In genomic region chr20:63009044-63009961, GRCh38 we compare ENCODE assay signal across 1 cellular context.
TF ChIP-seq lines count a peak whose summit lies in the region.

No MANE protein-coding gene starts in this region.

TF ChIP-seq in GM12878, 131 proteins besides CTCF, POLR2A, EP300 and RAD21 (continued from another document and continues in another):
- TF ChIP-seq, protein P1, sequence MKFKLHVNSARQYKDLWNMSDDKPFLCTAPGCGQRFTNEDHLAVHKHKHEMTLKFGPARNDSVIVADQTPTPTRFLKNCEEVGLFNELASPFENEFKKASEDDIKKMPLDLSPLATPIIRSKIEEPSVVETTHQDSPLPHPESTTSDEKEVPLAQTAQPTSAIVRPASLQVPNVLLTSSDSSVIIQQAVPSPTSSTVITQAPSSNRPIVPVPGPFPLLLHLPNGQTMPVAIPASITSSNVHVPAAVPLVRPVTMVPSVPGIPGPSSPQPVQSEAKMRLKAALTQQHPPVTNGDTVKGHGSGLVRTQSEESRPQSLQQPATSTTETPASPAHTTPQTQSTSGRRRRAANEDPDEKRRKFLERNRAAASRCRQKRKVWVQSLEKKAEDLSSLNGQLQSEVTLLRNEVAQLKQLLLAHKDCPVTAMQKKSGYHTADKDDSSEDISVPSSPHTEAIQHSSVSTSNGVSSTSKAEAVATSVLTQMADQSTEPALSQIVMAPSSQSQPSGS (IDR thresholded peaks at IDR 0.05; ENCODE audit: low read length): no peak
- TF ChIP-seq ZNF274 (IDR thresholded peaks at IDR 0.05; ENCODE audit: insufficient read depth, insufficient read length): no peak
- TF ChIP-seq E4F1 (IDR thresholded peaks at IDR 0.05; ENCODE audit: borderline replicate concordance, partially characterized antibody): no peak
- TF ChIP-seq, protein P2, sequence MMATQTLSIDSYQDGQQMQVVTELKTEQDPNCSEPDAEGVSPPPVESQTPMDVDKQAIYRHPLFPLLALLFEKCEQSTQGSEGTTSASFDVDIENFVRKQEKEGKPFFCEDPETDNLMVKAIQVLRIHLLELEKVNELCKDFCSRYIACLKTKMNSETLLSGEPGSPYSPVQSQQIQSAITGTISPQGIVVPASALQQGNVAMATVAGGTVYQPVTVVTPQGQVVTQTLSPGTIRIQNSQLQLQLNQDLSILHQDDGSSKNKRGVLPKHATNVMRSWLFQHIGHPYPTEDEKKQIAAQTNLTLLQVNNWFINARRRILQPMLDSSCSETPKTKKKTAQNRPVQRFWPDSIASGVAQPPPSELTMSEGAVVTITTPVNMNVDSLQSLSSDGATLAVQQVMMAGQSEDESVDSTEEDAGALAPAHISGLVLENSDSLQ (IDR thresholded peaks at IDR 0.05): no peak
- peak; percentile 49 for TF ChIP-seq KLF5 (IDR thresholded peaks at IDR 0.05; ENCODE audit: partially characterized antibody)
- no peak; the same call in 1 of the 2 replicates for TF ChIP-seq IRF4 (IDR thresholded peaks at IDR 0.05; ENCODE audit: low read depth, low read length)
- TF ChIP-seq ZNF24 (IDR thresholded peaks at IDR 0.05): 0 out of 2 replicates have a peak, but pooled peaks have one; percentile 57
- TF ChIP-seq MTA3 (IDR thresholded peaks at IDR 0.05; ENCODE audit: borderline replicate concordance, low read length): no peak
- TF ChIP-seq FOXM1 (IDR thresholded peaks at IDR 0.05; ENCODE audit: low read depth, low read length): peak; percentile 65
- TF ChIP-seq MEF2B (IDR thresholded peaks at IDR 0.05; ENCODE audit: partially characterized antibody, poor library complexity, severe bottlenecking): peak; percentile 99
- TF ChIP-seq, protein P3, sequence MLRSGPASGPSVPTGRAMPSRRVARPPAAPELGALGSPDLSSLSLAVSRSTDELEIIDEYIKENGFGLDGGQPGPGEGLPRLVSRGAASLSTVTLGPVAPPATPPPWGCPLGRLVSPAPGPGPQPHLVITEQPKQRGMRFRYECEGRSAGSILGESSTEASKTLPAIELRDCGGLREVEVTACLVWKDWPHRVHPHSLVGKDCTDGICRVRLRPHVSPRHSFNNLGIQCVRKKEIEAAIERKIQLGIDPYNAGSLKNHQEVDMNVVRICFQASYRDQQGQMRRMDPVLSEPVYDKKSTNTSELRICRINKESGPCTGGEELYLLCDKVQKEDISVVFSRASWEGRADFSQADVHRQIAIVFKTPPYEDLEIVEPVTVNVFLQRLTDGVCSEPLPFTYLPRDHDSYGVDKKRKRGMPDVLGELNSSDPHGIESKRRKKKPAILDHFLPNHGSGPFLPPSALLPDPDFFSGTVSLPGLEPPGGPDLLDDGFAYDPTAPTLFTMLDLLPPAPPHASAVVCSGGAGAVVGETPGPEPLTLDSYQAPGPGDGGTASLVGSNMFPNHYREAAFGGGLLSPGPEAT (IDR thresholded peaks at IDR 0.05; ENCODE audit: low read depth): no peak
- TF ChIP-seq CBX3 (IDR thresholded peaks at IDR 0.05; ENCODE audit: borderline replicate concordance, low read depth): no peak
- TF ChIP-seq NR2F1 (conservative IDR thresholded peaks at IDR 0.05): peak; percentile 84
- TF ChIP-seq HDAC6 (IDR thresholded peaks at IDR 0.05; ENCODE audit: unreplicated experiment): no peak
- no peak for TF ChIP-seq TARDBP (IDR thresholded peaks at IDR 0.05; ENCODE audit: borderline replicate concordance)
- TF ChIP-seq RFX5 (IDR thresholded peaks at IDR 0.05; ENCODE audit: low read depth, low read length): no peak
- peak; percentile 79; the same call in 1 of the 2 replicates for TF ChIP-seq NBN (IDR thresholded peaks at IDR 0.05)
- peak in 1 of 2 experiments; percentile 46; a peak in 2 of 4 replicates for TF ChIP-seq IKZF2 (IDR thresholded peaks at IDR 0.05)
- TF ChIP-seq SMARCA5 (IDR thresholded peaks at IDR 0.05): peak; percentile 89; the same call in 1 of the 2 replicates
- TF ChIP-seq, protein P4, sequence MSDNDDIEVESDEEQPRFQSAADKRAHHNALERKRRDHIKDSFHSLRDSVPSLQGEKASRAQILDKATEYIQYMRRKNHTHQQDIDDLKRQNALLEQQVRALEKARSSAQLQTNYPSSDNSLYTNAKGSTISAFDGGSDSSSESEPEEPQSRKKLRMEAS (IDR thresholded peaks at IDR 0.05; ENCODE audit: low read depth, low read length): peak; percentile 58; the same call in 1 of the 2 replicates
- TF ChIP-seq, protein P5, sequence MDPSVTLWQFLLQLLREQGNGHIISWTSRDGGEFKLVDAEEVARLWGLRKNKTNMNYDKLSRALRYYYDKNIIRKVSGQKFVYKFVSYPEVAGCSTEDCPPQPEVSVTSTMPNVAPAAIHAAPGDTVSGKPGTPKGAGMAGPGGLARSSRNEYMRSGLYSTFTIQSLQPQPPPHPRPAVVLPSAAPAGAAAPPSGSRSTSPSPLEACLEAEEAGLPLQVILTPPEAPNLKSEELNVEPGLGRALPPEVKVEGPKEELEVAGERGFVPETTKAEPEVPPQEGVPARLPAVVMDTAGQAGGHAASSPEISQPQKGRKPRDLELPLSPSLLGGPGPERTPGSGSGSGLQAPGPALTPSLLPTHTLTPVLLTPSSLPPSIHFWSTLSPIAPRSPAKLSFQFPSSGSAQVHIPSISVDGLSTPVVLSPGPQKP (IDR thresholded peaks at IDR 0.05; ENCODE audit: low read depth, low read length): 0 out of 2 replicates have a peak, but pooled peaks have one; percentile 51
- 0 out of 2 replicates have a peak, but pooled peaks have one; percentile 67 for TF ChIP-seq RB1 (IDR thresholded peaks at IDR 0.05; ENCODE audit: borderline replicate concordance)
- TF ChIP-seq REST (IDR thresholded peaks at IDR 0.05; ENCODE audit: low read depth, low read length): no peak
- TF ChIP-seq ESRRA (IDR thresholded peaks at IDR 0.05; ENCODE audit: low read length): no peak
- TF ChIP-seq EGR1 (IDR thresholded peaks at IDR 0.05; ENCODE audit: borderline replicate concordance in 1 of 2, low read depth in 2 of 2, low read length in 2 of 2): peak in 1 of 2 experiments; percentile 50; a peak in 2 of 3 replicates
- TF ChIP-seq ZBED1 (IDR thresholded peaks at IDR 0.05; ENCODE audit: borderline replicate concordance): no peak
- peak; percentile 76; the same call in 1 of the 2 replicates for TF ChIP-seq SIN3A (IDR thresholded peaks at IDR 0.05; ENCODE audit: low read depth, low read length)
- no peak for TF ChIP-seq NFYA (IDR thresholded peaks at IDR 0.05; ENCODE audit: borderline replicate concordance, low read depth, low read length)
- TF ChIP-seq, protein P6, sequence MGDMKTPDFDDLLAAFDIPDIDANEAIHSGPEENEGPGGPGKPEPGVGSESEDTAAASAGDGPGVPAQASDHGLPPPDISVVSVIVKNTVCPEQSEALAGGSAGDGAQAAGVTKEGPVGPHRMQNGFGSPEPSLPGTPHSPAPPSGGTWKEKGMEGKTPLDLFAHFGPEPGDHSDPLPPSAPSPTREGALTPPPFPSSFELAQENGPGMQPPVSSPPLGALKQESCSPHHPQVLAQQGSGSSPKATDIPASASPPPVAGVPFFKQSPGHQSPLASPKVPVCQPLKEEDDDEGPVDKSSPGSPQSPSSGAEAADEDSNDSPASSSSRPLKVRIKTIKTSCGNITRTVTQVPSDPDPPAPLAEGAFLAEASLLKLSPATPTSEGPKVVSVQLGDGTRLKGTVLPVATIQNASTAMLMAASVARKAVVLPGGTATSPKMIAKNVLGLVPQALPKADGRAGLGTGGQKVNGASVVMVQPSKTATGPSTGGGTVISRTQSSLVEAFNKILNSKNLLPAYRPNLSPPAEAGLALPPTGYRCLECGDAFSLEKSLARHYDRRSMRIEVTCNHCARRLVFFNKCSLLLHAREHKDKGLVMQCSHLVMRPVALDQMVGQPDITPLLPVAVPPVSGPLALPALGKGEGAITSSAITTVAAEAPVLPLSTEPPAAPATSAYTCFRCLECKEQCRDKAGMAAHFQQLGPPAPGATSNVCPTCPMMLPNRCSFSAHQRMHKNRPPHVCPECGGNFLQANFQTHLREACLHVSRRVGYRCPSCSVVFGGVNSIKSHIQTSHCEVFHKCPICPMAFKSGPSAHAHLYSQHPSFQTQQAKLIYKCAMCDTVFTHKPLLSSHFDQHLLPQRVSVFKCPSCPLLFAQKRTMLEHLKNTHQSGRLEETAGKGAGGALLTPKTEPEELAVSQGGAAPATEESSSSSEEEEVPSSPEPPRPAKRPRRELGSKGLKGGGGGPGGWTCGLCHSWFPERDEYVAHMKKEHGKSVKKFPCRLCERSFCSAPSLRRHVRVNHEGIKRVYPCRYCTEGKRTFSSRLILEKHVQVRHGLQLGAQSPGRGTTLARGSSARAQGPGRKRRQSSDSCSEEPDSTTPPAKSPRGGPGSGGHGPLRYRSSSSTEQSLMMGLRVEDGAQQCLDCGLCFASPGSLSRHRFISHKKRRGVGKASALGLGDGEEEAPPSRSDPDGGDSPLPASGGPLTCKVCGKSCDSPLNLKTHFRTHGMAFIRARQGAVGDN (IDR thresholded peaks at IDR 0.05): peak; percentile 31; the same call in 1 of the 2 replicates
- 0 out of 2 replicates have a peak, but pooled peaks have one; percentile 34 for TF ChIP-seq MEF2A (IDR thresholded peaks at IDR 0.05; ENCODE audit: insufficient read depth, low read depth, low read length)
- TF ChIP-seq SUPT20H (IDR thresholded peaks at IDR 0.05; ENCODE audit: borderline replicate concordance, control insufficient read depth, low read depth, low read length): no peak
- TF ChIP-seq, protein P7, sequence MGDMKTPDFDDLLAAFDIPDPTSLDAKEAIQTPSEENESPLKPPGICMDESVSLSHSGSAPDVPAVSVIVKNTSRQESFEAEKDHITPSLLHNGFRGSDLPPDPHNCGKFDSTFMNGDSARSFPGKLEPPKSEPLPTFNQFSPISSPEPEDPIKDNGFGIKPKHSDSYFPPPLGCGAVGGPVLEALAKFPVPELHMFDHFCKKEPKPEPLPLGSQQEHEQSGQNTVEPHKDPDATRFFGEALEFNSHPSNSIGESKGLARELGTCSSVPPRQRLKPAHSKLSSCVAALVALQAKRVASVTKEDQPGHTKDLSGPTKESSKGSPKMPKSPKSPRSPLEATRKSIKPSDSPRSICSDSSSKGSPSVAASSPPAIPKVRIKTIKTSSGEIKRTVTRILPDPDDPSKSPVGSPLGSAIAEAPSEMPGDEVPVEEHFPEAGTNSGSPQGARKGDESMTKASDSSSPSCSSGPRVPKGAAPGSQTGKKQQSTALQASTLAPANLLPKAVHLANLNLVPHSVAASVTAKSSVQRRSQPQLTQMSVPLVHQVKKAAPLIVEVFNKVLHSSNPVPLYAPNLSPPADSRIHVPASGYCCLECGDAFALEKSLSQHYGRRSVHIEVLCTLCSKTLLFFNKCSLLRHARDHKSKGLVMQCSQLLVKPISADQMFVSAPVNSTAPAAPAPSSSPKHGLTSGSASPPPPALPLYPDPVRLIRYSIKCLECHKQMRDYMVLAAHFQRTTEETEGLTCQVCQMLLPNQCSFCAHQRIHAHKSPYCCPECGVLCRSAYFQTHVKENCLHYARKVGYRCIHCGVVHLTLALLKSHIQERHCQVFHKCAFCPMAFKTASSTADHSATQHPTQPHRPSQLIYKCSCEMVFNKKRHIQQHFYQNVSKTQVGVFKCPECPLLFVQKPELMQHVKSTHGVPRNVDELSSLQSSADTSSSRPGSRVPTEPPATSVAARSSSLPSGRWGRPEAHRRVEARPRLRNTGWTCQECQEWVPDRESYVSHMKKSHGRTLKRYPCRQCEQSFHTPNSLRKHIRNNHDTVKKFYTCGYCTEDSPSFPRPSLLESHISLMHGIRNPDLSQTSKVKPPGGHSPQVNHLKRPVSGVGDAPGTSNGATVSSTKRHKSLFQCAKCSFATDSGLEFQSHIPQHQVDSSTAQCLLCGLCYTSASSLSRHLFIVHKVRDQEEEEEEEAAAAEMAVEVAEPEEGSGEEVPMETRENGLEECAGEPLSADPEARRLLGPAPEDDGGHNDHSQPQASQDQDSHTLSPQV (IDR thresholded peaks at IDR 0.05): peak; percentile 86; the same call in 1 of the 2 replicates
